Comparison of ENCODE assay signal across 1 cellular context in genomic region chr21:46482225-46482845, GRCh38.
A peak's percentile ranks its signal among the peaks of the same experiment; 100 is the strongest.
TF ChIP-seq lines count a peak whose summit lies in the region.

No MANE protein-coding gene starts in this region.

TF ChIP-seq in HEK293, 187 proteins besides CTCF, POLR2A, EP300 and RAD21 (continued from another document):
- TF ChIP-seq PRDM6 (tag by site-specific recombination; IDR thresholded peaks at IDR 0.05) (peak; percentile 60), ZNF560 (tag by site-specific recombination; IDR thresholded peaks at IDR 0.05; ENCODE audit: borderline replicate concordance) (no peak), ZNF626 (tag by site-specific recombination; IDR thresholded peaks at IDR 0.05) (no peak), ZNF600 (tag by site-specific recombination; IDR thresholded peaks at IDR 0.05) (peak; percentile 84), ZNF114 (tag by site-specific recombination; IDR thresholded peaks at IDR 0.05) (no peak), ZNF184 (tag by site-specific recombination; IDR thresholded peaks at IDR 0.05) (0 out of 2 replicates have a peak, but pooled peaks have one; percentile 12), SP7 (tag by site-specific recombination; IDR thresholded peaks at IDR 0.05) (peak; percentile 91)
